Comparison of ENCODE assay signal across 22 cellular contexts in genomic region chr14:87443787-87444186, GRCh38.
DNase-seq lines count a peak whose midpoint lies in the region; ATAC-seq and TF ChIP-seq lines count a peak whose summit lies in the region.
"Had no signal": no experiment of that assay in that cellular context is flagged by ENCODE, and none has a peak within 500 bp of the region (broad histone marks: within the 10 kb centered on the region; RNA-seq: fewer than 3 reads in every experiment).

No MANE protein-coding gene starts in this region.

- POLR2A ChIA-PET in MCF 10A (lab: Yijun Ruan, JAX) = no interaction called here

- H3K27ac Mint-ChIP-seq in MCF 10A (ENCODE audit: low read depth, unreplicated experiment) = no peak overlapping the region
- H3K27ac Mint-ChIP-seq: CD8-positive, alpha-beta T cell had no signal

- in situ Hi-C loops in mammary epithelial cell (cut with MboI; ENCODE audit: low sequenced_read_pairs in 2 of 2) = no loop called here

- intact Hi-C loops in MCF 10A (cut with micrococcal nuclease) (no loop called here), breast epithelium (cut with DNase I; ENCODE audit: low total_unique reads) (no loop called here), mammary epithelial cell (cut with micrococcal nuclease) (no loop called here)

- peaks cover 8% of the 10 kb centered on the region for H3K4me1 Mint-ChIP-seq in MCF 10A (ENCODE audit: insufficient read depth, unreplicated experiment)

- TF ChIP-seq CTCF in MCF 10A (IDR thresholded peaks at IDR 0.05; ENCODE audit: unreplicated experiment) (no peak), breast epithelium (IDR thresholded peaks at IDR 0.05) (no peak), mammary epithelial cell (conservative IDR thresholded peaks at IDR 0.05 in 1 of 2, IDR thresholded peaks at IDR 0.05 in 1 of 2; ENCODE audit: extremely low read depth in 1 of 2, insufficient read depth in 1 of 2, low read depth in 1 of 2, low read length in 2 of 2) (no peak), gastroesophageal sphincter (IDR thresholded peaks at IDR 0.05) (no peak)

- H3K4me3 Mint-ChIP-seq in MCF 10A (ENCODE audit: unreplicated experiment) = no peak overlapping the region
- H3K4me3 Mint-ChIP-seq: CD8-positive, alpha-beta T cell had no signal

- H3K36me3 Mint-ChIP-seq in MCF 10A (ENCODE audit: insufficient read depth, unreplicated experiment) = no peaks in the 10 kb centered on the region
- H3K36me3 Mint-ChIP-seq: CD8-positive, alpha-beta T cell had no signal

- H3K4me3 ChIP-seq in breast epithelium (no peak overlapping the region), mammary epithelial cell (replicated peaks in 1 of 3; ENCODE audit: insufficient read depth in 1 of 3, low read depth in 2 of 3, low read length in 3 of 3) (no peak overlapping the region), gastroesophageal sphincter (no peak overlapping the region)

- H3K9me3 Mint-ChIP-seq in MCF 10A (ENCODE audit: unreplicated experiment) = peaks cover 8% of the 10 kb centered on the region

- no peaks in the 10 kb centered on the region for H3K4me1 ChIP-seq in breast epithelium
- H3K4me1 ChIP-seq in mammary epithelial cell (ENCODE audit: insufficient read depth, low read length) = peaks cover 2% of the 10 kb centered on the region
- H3K4me1 ChIP-seq in gastroesophageal sphincter = no peaks in the 10 kb centered on the region

- H3K27me3 Mint-ChIP-seq in MCF 10A (ENCODE audit: insufficient read depth, unreplicated experiment) = no peaks in the 10 kb centered on the region

- H3K27ac ChIP-seq in breast epithelium = no peak overlapping the region
- H3K27ac ChIP-seq in mammary epithelial cell (ENCODE audit: insufficient read depth, low read depth, low read length) = no peak overlapping the region
- H3K27ac ChIP-seq in gastroesophageal sphincter = no peak overlapping the region
- H3K27ac ChIP-seq: 22Rv1, KMS-11 had no signal

- H3K79me2 ChIP-seq in mammary epithelial cell (ENCODE audit: insufficient read depth, low read length) = no peaks in the 10 kb centered on the region

- DNase-seq in MCF 10A (ENCODE audit: unreplicated experiment) (peak; percentile 43), breast epithelium (ENCODE audit: low spot score in 2 of 2) (no peak), mammary epithelial cell (peak; percentile 28), stromal cell of bone marrow (ENCODE audit: low read depth) (peak; percentile 65), DMS53 (lab: John Stamatoyannopoulos, UW) (no peak), inferior parietal cortex (ENCODE audit: extremely low spot score) (no peak), DMS114 treated with DMSO at 0.1 percent for 48 hours (lab: John Stamatoyannopoulos, UW; ENCODE audit: unreplicated experiment) (no peak)
- DNase-seq: ACHN; AML-193; C1 segment of cervical spinal cord; CD8-positive, alpha-beta T cell; DMS153; NCI-H1105 treated with DMSO at 0.1 percent for 48 hours; NCI-H2029 treated with DMSO at 0.1 percent for 48 hours; NCI-H345; NCI-H524; NCI-H82 had no signal

- no peaks in the 10 kb centered on the region for H3K36me3 ChIP-seq in breast epithelium
- no peaks in the 10 kb centered on the region for H3K36me3 ChIP-seq in mammary epithelial cell (ENCODE audit: insufficient read depth, low read length)
- no peaks in the 10 kb centered on the region for H3K36me3 ChIP-seq in gastroesophageal sphincter

- TF ChIP-seq POLR2A in breast epithelium (IDR thresholded peaks at IDR 0.05) (no peak), gastroesophageal sphincter (IDR thresholded peaks at IDR 0.05) (no peak)

- H3K27me3 ChIP-seq in breast epithelium (no peaks in the 10 kb centered on the region), mammary epithelial cell (ENCODE audit: insufficient read depth, low read length) (no peaks in the 10 kb centered on the region), gastroesophageal sphincter (no peaks in the 10 kb centered on the region)

- dilution Hi-C loops in mammary epithelial cell (cut with HindIII; ENCODE audit: low sequenced_read_pairs) = no loop called here

- no peak for TF ChIP-seq EP300 in gastroesophageal sphincter (IDR thresholded peaks at IDR 0.05)

- CTCF ChIA-PET in MCF 10A (lab: Yijun Ruan, JAX) = interaction anchor here (0.7 kb wide), 1 partner anchor 18 kb away, joined by 3 read pairs; no protein-coding TSS in a partner anchor
- CTCF ChIA-PET in mammary epithelial cell (lab: Charles Lee; ENCODE audit: low non-redundant PET) = no interaction called here

- no peak overlapping the region for H3K4me2 ChIP-seq in mammary epithelial cell (ENCODE audit: insufficient read depth, low read depth, low read length)
- H3K4me2 ChIP-seq: KMS-11 had no signal

- no peak overlapping the region for H3K9ac ChIP-seq in mammary epithelial cell (ENCODE audit: insufficient read depth, low read length)
- H3K9ac ChIP-seq: KMS-11 had no signal

- H3K9me3 ChIP-seq in breast epithelium = no peaks in the 10 kb centered on the region
- H3K9me3 ChIP-seq in mammary epithelial cell (replicated peaks; ENCODE audit: insufficient read depth, low read length) = no peaks in the 10 kb centered on the region
- no peaks in the 10 kb centered on the region for H3K9me3 ChIP-seq in gastroesophageal sphincter

- peak; percentile 34 for ATAC-seq in gastroesophageal sphincter
- ATAC-seq: CD8-positive, alpha-beta T cell; HCT116; Panc1 had no signal

- H4K20me1 ChIP-seq in mammary epithelial cell (ENCODE audit: insufficient read depth, low read length) = no peaks in the 10 kb centered on the region

- H2AFZ ChIP-seq in mammary epithelial cell (ENCODE audit: low read depth, low read length) = peak overlapping the region; percentile 17

- BruUV-seq in MCF 10A (replicated peaks; lab: Mats Ljungman, UMichigan) = no TSS peak
- BruUV-seq in mammary epithelial cell (replicated peaks; lab: Mats Ljungman, UMichigan) = no TSS peak

Comparison
In these comparisons a context has a peak if more than half of its experiments do, and no peak if none do; other contexts are left out.
1. DNase-seq: peak in MCF 10A (single experiment), mammary epithelial cell (single experiment) and stromal cell of bone marrow (single experiment); none in breast epithelium (0 of 2), DMS53 (single experiment), inferior parietal cortex (single experiment) and DMS114 treated with DMSO at 0.1 percent for 48 hours (single experiment).